8 cellular contexts compared by ENCODE assay signal in the genomic region with DNA sequence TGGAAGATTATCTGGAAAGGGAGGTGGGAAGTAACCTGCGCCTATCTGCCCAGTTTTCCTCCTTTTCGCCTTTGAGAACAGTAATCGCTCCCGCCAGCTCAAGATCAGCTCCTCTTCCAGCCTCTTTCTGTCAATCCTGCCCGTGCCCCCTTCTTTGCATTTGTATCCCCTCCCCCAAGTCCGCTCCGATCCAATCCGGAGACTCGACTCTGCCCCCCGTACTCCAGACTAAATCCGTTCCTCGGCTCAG. TPM values are rescaled to one million over a fixed set of nuclear protein-coding genes. Genes with fewer than 3 reads are reported as not detected.
DNase-seq lines count a peak whose midpoint lies in the region; ATAC-seq, FAIRE-seq and TF ChIP-seq lines count a peak whose summit lies in the region.

No MANE protein-coding gene starts in this region.

- dilution Hi-C loops in IMR-90 (cut with HindIII; ENCODE audit: low sequenced_read_pairs, unreplicated experiment) = no loop called here

- H3K23ac ChIP-seq in IMR-90 (ENCODE audit: low read depth, low read length) = peak overlapping the region; percentile 94

- in situ Hi-C loops in IMR-90 (cut with MboI; ENCODE audit: low sequenced_read_pairs) = no loop called here

- WGBS in IMR-90 (ENCODE audit: extremely low coverage in 2 of 2, insufficient read length in 1 of 2), 2 experiments = 0% methylated on average over 11 of the region's 12 CpGs; no CpG with 5 or more reads in 1 of the 2 experiments

- DNase-seq in AG10803 (ENCODE audit: low read depth) = no peak
- no peak for DNase-seq in IMR-90
- peak in 1 of 61 donors; percentile 94 for DNase-seq in caudate nucleus (lab: John Stamatoyannopoulos, UW)
- no peak for DNase-seq in HTR-8/SVneo (ENCODE audit: insufficient read length, low spot score)

- H3K27me3 ChIP-seq in IMR-90 (ENCODE audit: control insufficient read depth, insufficient read depth, low read length) = no peaks in the 10 kb centered on the region
- H3K27me3 ChIP-seq in muscle layer of duodenum (ENCODE audit: low read depth, low read length) = no peaks in the 10 kb centered on the region

- CTCF ChIA-PET in IMR-90 (lab: Yijun Ruan, JAX) = interaction anchor here (0.6 to 2.0 kb wide), 3 partner anchors 18 to 115 kb away, joined by 3 to 6 read pairs (median 3); partner anchors contain the start of gene EGLN2

- H2BK15ac ChIP-seq in IMR-90 (ENCODE audit: low read depth, low read length) = peak overlapping the region; percentile 30; the same call in 1 of the 3 replicates

- peak overlapping the region; percentile 91 for H3K56ac ChIP-seq in IMR-90 (ENCODE audit: extremely low read depth, insufficient read depth, low read length)

- peak overlapping the region; percentile 91 for H3K9ac ChIP-seq in IMR-90 (ENCODE audit: low read depth, low read length)

- peaks cover 8 to 18% of the 10 kb centered on the region in 2 experiments; a peak in 3 of 4 replicates for H3K79me1 ChIP-seq in IMR-90 (ENCODE audit: low read depth in 1 of 2, low read length in 2 of 2)

- peaks cover 10% of the 10 kb centered on the region for H3K9me1 ChIP-seq in IMR-90 (ENCODE audit: insufficient read depth, low read length)

- H3K4me1 ChIP-seq in IMR-90 (ENCODE audit: control insufficient read depth, insufficient read depth, low read length) (peaks cover 6% of the 10 kb centered on the region), muscle layer of duodenum (ENCODE audit: control insufficient read depth in 1 of 2, insufficient read depth in 2 of 2, low read length in 2 of 2) (peaks cover 9 to 14% of the 10 kb centered on the region in 2 donors)

- H3K4me3 ChIP-seq in AG10803 (ENCODE audit: low read length) (peak overlapping the region; percentile 92), IMR-90 (ENCODE audit: insufficient read depth, low read depth, low read length) (peak overlapping the region; percentile 64), muscle layer of duodenum (ENCODE audit: low read depth in 1 of 2, low read length in 2 of 2) (peak overlapping the region; percentile 62 to 95)

- H2BK20ac ChIP-seq in IMR-90 (ENCODE audit: low read depth, low read length) = no peak overlapping the region

- peak overlapping the region; percentile 88 for H2BK5ac ChIP-seq in IMR-90 (ENCODE audit: low read depth, low read length, poor library complexity, severe bottlenecking)

- TF ChIP-seq CTCF in AG10803 (conservative IDR thresholded peaks at IDR 0.05; ENCODE audit: low read length) (no peak), IMR-90 (conservative IDR thresholded peaks at IDR 0.05; ENCODE audit: low read depth, low read length) (no peak)

- 0 out of 2 replicates have a peak overlapping the region, but pooled peaks have one; percentile 21 for H2BK120ac ChIP-seq in IMR-90 (ENCODE audit: low read depth, low read length)

- peak overlapping the region; percentile 63 for H4K5ac ChIP-seq in IMR-90 (ENCODE audit: low read depth, low read length)

- TF ChIP-seq POLR2A in IMR-90 (IDR thresholded peaks at IDR 0.05; ENCODE audit: low read depth, low read length) = peak; percentile 54

- H3K14ac ChIP-seq in IMR-90 (replicated peaks; ENCODE audit: low read depth, low read length) = peak overlapping the region; percentile 94

- H4K91ac ChIP-seq in IMR-90 (ENCODE audit: insufficient read depth, low read depth, low read length) = peak overlapping the region; percentile 67

- no peak for TF ChIP-seq RAD21 in IMR-90 (IDR thresholded peaks at IDR 0.05; ENCODE audit: low read length)

- peak overlapping the region; percentile 91 for H3K4ac ChIP-seq in IMR-90 (ENCODE audit: low read depth, low read length)

- no peak for ATAC-seq in IMR-90 (ENCODE audit: low read depth)
- no peak for ATAC-seq in HG02642 (IDR thresholded peaks at IDR 0.05; ENCODE audit: poor library complexity, unreplicated experiment)
- ATAC-seq in HG03280 (IDR thresholded peaks at IDR 0.05; ENCODE audit: unreplicated experiment) = no peak
- no peak for ATAC-seq in HG03135 (IDR thresholded peaks at IDR 0.05; ENCODE audit: unreplicated experiment)

- peak overlapping the region; percentile 98 for H2AFZ ChIP-seq in IMR-90 (replicated peaks; ENCODE audit: low read length, poor library complexity)

- intact Hi-C loops in IMR-90 (cut with micrococcal nuclease) = loop anchor here (2.0 kb wide), 1 partner anchor 27 kb away; the partner anchor contains the start of genes ACTMAP and SNRPA

- peak overlapping the region; percentile 94 for H3K4me2 ChIP-seq in IMR-90 (ENCODE audit: low read depth, low read length)

- H3K36me3 ChIP-seq in IMR-90 (ENCODE audit: control insufficient read depth, insufficient read depth, low read length) (no peaks in the 10 kb centered on the region), muscle layer of duodenum (ENCODE audit: control insufficient read depth in 1 of 2, insufficient read depth in 2 of 2, low read length in 2 of 2) (peaks cover 0 to 3% of the 10 kb centered on the region in 2 donors)

- FAIRE-seq in HTR-8/SVneo (lab: Jason Lieb, UNC) = no peak

- H3K18ac ChIP-seq in IMR-90 (ENCODE audit: low read depth, low read length) = peak overlapping the region; percentile 64

- peak overlapping the region; percentile 38 for H2AK5ac ChIP-seq in IMR-90 (ENCODE audit: low read depth, low read length)

- H4K8ac ChIP-seq in IMR-90 (ENCODE audit: low read depth in 2 of 2, low read length in 2 of 2) = peak overlapping the region; percentile 14 to 94

- H4K20me1 ChIP-seq in IMR-90 (ENCODE audit: insufficient read depth, low read length) = peaks cover 9% of the 10 kb centered on the region; the same call in 1 of the 2 replicates

- H3K9me3 ChIP-seq in IMR-90 (ENCODE audit: control insufficient read depth, insufficient read depth, low read length) = no peaks in the 10 kb centered on the region
- no peaks in the 10 kb centered on the region for H3K9me3 ChIP-seq in muscle layer of duodenum (ENCODE audit: control insufficient read depth in 1 of 2, low read length in 2 of 2)

- POLR2A ChIA-PET in IMR-90 (lab: Charles Lee; ENCODE audit: unreplicated experiment) = interaction anchor here (0.6 to 1.4 kb wide), 2 partner anchors 21 to 433 kb away, joined by 3 to 8 read pairs; partner anchors contain the start of gene EGLN2

- peak overlapping the region; percentile 89 for H3K27ac ChIP-seq in IMR-90 (ENCODE audit: insufficient read depth, low read length)
- H3K27ac ChIP-seq in caudate nucleus (ENCODE audit: low read depth, low read length) = peak overlapping the region; percentile 99
- peak overlapping the region; percentile 99 for H3K27ac ChIP-seq in muscle layer of duodenum (ENCODE audit: low read length)

- BruUV-seq in IMR-90 (replicated peaks; lab: Mats Ljungman, UMichigan) = no TSS peak

- H2AK9ac ChIP-seq in IMR-90 (replicated peaks; ENCODE audit: low read depth, low read length, poor library complexity) = peak overlapping the region; percentile 93

TF ChIP-seq in IMR-90, 13 proteins besides CTCF, POLR2A, EP300 and RAD21 (continues in another document):
- TF ChIP-seq, protein P1, sequence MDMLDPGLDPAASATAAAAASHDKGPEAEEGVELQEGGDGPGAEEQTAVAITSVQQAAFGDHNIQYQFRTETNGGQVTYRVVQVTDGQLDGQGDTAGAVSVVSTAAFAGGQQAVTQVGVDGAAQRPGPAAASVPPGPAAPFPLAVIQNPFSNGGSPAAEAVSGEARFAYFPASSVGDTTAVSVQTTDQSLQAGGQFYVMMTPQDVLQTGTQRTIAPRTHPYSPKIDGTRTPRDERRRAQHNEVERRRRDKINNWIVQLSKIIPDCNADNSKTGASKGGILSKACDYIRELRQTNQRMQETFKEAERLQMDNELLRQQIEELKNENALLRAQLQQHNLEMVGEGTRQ (IDR thresholded peaks at IDR 0.05; ENCODE audit: low read depth, low read length) = no peak
- TF ChIP-seq, protein P2, sequence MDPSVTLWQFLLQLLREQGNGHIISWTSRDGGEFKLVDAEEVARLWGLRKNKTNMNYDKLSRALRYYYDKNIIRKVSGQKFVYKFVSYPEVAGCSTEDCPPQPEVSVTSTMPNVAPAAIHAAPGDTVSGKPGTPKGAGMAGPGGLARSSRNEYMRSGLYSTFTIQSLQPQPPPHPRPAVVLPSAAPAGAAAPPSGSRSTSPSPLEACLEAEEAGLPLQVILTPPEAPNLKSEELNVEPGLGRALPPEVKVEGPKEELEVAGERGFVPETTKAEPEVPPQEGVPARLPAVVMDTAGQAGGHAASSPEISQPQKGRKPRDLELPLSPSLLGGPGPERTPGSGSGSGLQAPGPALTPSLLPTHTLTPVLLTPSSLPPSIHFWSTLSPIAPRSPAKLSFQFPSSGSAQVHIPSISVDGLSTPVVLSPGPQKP (IDR thresholded peaks at IDR 0.05; ENCODE audit: borderline replicate concordance, low read depth, low read length) = no peak
- TF ChIP-seq NFE2L2 (IDR thresholded peaks at IDR 0.05; ENCODE audit: low read depth, low read length) (no peak), MXI1 (IDR thresholded peaks at IDR 0.05; ENCODE audit: borderline replicate concordance, low read depth, low read length) (no peak), RCOR1 (IDR thresholded peaks at IDR 0.05; ENCODE audit: insufficient replicate concordance, low read length) (no peak), CEBPB (IDR thresholded peaks at IDR 0.05; ENCODE audit: low read depth, low read length) (no peak), RFX5 (IDR thresholded peaks at IDR 0.05; ENCODE audit: low read depth, low read length) (no peak), MAZ (IDR thresholded peaks at IDR 0.05; ENCODE audit: borderline replicate concordance, low read depth, low read length) (no peak)

RNA-seq across cellular contexts. Expression of gene RAB4B, which starts 0.3 kb away (rescaled TPM):
- 7.9 and 8.3 TPM in 2 replicates for total RNA-seq in IMR-90 (2012; rRNA removed)
- polyA plus RNA-seq in IMR-90 (2012; rRNA removed) = 21.4 and 25.9 TPM in 2 replicates
- 49.0 and 50.2 TPM in 2 replicates for polyA plus RNA-seq in IMR-90 (2012; cell fraction: cytosol; rRNA removed)
- polyA plus RNA-seq in IMR-90 (2012; cell fraction: nucleus; rRNA removed; ENCODE audit: low replicate concordance) = 34.1 and 62.8 TPM in 2 replicates

RNA-seq across cellular contexts. Expression of gene MIA, which starts 2.4 kb away (rescaled TPM):
- not detected in 2 replicates for total RNA-seq in IMR-90 (2012; rRNA removed)
- polyA plus RNA-seq in IMR-90 (2012; rRNA removed) = 0.44 TPM in 1 of 2 replicates, not detected in the other
- 0.24 and 1.6 TPM in 2 replicates for polyA plus RNA-seq in IMR-90 (2012; cell fraction: cytosol; rRNA removed)
- 0.64 TPM in 1 of 2 replicates, not detected in the other for polyA plus RNA-seq in IMR-90 (2012; cell fraction: nucleus; rRNA removed; ENCODE audit: low replicate concordance)

RNA-seq across cellular contexts. Expression of gene EGLN2, which starts 21.3 kb away (rescaled TPM):
- total RNA-seq in IMR-90 (2012; rRNA removed) = 50.5 and 54.1 TPM in 2 replicates
- polyA plus RNA-seq in IMR-90 (2012; rRNA removed) = 60.2 and 62.7 TPM in 2 replicates
- polyA plus RNA-seq in IMR-90 (2012; cell fraction: cytosol; rRNA removed) = 39.4 and 78.4 TPM in 2 replicates
- polyA plus RNA-seq in IMR-90 (2012; cell fraction: nucleus; rRNA removed; ENCODE audit: low replicate concordance) = 64.4 and 149 TPM in 2 replicates

RNA-seq across cellular contexts. Expression of gene SNRPA, which starts 26.7 kb away (rescaled TPM):
- 28.3 and 30.3 TPM in 2 replicates for total RNA-seq in IMR-90 (2012; rRNA removed)
- 81.3 and 158 TPM in 2 replicates for polyA plus RNA-seq in IMR-90 (2012; rRNA removed)
- 89.7 and 101 TPM in 2 replicates for polyA plus RNA-seq in IMR-90 (2012; cell fraction: cytosol; rRNA removed)
- 76.5 and 101 TPM in 2 replicates for polyA plus RNA-seq in IMR-90 (2012; cell fraction: nucleus; rRNA removed; ENCODE audit: low replicate concordance)

RNA-seq across cellular contexts. Expression of gene ACTMAP, which starts 27.4 kb away (rescaled TPM):
- 0.28 and 0.54 TPM in 2 replicates for total RNA-seq in IMR-90 (2012; rRNA removed)
- polyA plus RNA-seq in IMR-90 (2012; rRNA removed) = 4.9 and 5.4 TPM in 2 replicates
- 4.2 and 5.8 TPM in 2 replicates for polyA plus RNA-seq in IMR-90 (2012; cell fraction: cytosol; rRNA removed)
- 6.8 and 12.2 TPM in 2 replicates for polyA plus RNA-seq in IMR-90 (2012; cell fraction: nucleus; rRNA removed; ENCODE audit: low replicate concordance)
